Comparison of ENCODE assay signal across 1 cellular context in the genomic region with DNA sequence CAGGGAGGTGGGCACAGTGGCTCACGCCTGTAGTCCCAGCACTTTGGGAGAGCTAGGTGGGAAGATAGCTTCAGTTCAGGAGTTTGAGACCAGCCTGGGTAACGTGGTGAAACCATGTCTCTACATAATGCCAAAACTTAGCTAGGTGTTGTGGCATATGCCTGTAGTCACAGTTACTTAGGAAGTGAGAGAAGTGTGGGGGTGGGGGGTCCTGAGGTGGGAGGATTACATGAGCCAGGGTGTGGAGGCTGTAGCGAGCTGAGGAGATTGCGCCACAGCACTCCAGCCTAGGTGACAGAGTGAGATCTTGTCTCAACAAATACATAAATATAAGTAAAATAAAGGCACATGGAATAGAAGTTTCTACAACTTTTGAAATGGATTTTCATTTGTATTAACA.
TF ChIP-seq lines count a peak whose summit lies in the region.

No MANE protein-coding gene starts in this region.

TF ChIP-seq in IMR-90, 13 proteins besides CTCF, POLR2A, EP300 and RAD21 (continued from another document):
- TF ChIP-seq MAFK (IDR thresholded peaks at IDR 0.05; ENCODE audit: low read depth, low read length) (no peak), NFE2L2 (IDR thresholded peaks at IDR 0.05; ENCODE audit: low read depth, low read length) (no peak), CHD1 (IDR thresholded peaks at IDR 0.05; ENCODE audit: low read depth, low read length) (no peak), FOS (IDR thresholded peaks at IDR 0.05; ENCODE audit: low read depth, low read length) (no peak), RFX5 (IDR thresholded peaks at IDR 0.05; ENCODE audit: low read depth, low read length) (no peak), BHLHE40 (IDR thresholded peaks at IDR 0.05; ENCODE audit: low read depth, low read length) (no peak), CEBPB (IDR thresholded peaks at IDR 0.05; ENCODE audit: low read depth, low read length) (no peak)
- TF ChIP-seq, protein P1, sequence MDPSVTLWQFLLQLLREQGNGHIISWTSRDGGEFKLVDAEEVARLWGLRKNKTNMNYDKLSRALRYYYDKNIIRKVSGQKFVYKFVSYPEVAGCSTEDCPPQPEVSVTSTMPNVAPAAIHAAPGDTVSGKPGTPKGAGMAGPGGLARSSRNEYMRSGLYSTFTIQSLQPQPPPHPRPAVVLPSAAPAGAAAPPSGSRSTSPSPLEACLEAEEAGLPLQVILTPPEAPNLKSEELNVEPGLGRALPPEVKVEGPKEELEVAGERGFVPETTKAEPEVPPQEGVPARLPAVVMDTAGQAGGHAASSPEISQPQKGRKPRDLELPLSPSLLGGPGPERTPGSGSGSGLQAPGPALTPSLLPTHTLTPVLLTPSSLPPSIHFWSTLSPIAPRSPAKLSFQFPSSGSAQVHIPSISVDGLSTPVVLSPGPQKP (IDR thresholded peaks at IDR 0.05; ENCODE audit: borderline replicate concordance, low read depth, low read length), result no peak
- TF ChIP-seq, protein P2, sequence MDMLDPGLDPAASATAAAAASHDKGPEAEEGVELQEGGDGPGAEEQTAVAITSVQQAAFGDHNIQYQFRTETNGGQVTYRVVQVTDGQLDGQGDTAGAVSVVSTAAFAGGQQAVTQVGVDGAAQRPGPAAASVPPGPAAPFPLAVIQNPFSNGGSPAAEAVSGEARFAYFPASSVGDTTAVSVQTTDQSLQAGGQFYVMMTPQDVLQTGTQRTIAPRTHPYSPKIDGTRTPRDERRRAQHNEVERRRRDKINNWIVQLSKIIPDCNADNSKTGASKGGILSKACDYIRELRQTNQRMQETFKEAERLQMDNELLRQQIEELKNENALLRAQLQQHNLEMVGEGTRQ (IDR thresholded peaks at IDR 0.05; ENCODE audit: low read depth, low read length), result no peak
TF ChIP-seq in IMR-90: peak in this region for 0.
